In the genomic region with DNA sequence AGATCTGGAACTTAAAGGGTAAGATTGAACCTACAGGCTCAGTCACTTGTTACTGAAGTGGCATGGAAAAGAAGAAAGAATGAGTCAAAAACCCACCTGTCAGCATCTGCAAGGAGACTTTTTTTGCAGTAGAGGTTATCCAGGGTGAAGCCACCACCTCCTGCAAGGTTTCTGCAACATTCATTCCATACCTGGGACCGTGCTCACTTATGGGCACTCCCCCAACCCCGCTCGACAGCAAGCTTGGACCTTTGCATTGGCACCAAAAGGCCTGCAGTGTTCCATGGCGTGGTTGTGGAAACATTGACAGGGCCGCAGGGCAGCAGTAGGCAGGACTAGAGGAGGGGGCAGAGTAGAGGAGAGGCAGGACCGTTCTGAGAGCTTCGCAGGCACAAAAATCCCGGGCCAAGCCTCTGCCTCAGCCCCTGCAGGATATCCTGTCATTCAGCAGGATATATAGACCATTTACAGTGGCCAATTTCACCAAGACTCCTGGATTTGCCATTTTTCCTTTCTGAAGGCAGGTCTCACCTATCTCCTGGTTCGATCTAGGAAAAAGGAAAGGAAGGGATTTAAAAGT, we compare ENCODE assay signal across 2 cellular contexts.
TF ChIP-seq lines count a peak whose summit lies in the region.

A gene with protein sequence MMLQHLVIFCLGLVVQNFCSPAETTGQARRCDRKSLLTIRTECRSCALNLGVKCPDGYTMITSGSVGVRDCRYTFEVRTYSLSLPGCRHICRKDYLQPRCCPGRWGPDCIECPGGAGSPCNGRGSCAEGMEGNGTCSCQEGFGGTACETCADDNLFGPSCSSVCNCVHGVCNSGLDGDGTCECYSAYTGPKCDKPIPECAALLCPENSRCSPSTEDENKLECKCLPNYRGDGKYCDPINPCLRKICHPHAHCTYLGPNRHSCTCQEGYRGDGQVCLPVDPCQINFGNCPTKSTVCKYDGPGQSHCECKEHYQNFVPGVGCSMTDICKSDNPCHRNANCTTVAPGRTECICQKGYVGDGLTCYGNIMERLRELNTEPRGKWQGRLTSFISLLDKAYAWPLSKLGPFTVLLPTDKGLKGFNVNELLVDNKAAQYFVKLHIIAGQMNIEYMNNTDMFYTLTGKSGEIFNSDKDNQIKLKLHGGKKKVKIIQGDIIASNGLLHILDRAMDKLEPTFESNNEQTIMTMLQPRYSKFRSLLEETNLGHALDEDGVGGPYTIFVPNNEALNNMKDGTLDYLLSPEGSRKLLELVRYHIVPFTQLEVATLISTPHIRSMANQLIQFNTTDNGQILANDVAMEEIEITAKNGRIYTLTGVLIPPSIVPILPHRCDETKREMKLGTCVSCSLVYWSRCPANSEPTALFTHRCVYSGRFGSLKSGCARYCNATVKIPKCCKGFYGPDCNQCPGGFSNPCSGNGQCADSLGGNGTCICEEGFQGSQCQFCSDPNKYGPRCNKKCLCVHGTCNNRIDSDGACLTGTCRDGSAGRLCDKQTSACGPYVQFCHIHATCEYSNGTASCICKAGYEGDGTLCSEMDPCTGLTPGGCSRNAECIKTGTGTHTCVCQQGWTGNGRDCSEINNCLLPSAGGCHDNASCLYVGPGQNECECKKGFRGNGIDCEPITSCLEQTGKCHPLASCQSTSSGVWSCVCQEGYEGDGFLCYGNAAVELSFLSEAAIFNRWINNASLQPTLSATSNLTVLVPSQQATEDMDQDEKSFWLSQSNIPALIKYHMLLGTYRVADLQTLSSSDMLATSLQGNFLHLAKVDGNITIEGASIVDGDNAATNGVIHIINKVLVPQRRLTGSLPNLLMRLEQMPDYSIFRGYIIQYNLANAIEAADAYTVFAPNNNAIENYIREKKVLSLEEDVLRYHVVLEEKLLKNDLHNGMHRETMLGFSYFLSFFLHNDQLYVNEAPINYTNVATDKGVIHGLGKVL (N-terminal part only) (plus strand): TSS at position 483 of the 580 bp plus-strand sequence. CDS start 204 bp downstream, outside the sequence.

TF ChIP-seq in liver, 16 proteins besides CTCF, POLR2A, EP300 and RAD21:
- TF ChIP-seq SP1 (IDR thresholded peaks at IDR 0.05) (no peak), FOXA2 (IDR thresholded peaks at IDR 0.05) (no peak), YY1 (IDR thresholded peaks at IDR 0.05) (no peak), TAF1 (conservative IDR thresholded peaks at IDR 0.05) (no peak), HNF4G (IDR thresholded peaks at IDR 0.05) (no peak), RXRA (IDR thresholded peaks at IDR 0.05) (no peak), HNF4A (conservative IDR thresholded peaks at IDR 0.05) (no peak), EGR1 (IDR thresholded peaks at IDR 0.05; ENCODE audit: low read depth in 2 of 2) (no peak), FOXA1 (IDR thresholded peaks at IDR 0.05) (no peak), JUND (IDR thresholded peaks at IDR 0.05) (no peak), NR2F2 (IDR thresholded peaks at IDR 0.05) (no peak), GABPA (IDR thresholded peaks at IDR 0.05 in 1 of 2, conservative IDR thresholded peaks at IDR 0.05 in 1 of 2) (no peak)
- TF ChIP-seq, protein P1, sequence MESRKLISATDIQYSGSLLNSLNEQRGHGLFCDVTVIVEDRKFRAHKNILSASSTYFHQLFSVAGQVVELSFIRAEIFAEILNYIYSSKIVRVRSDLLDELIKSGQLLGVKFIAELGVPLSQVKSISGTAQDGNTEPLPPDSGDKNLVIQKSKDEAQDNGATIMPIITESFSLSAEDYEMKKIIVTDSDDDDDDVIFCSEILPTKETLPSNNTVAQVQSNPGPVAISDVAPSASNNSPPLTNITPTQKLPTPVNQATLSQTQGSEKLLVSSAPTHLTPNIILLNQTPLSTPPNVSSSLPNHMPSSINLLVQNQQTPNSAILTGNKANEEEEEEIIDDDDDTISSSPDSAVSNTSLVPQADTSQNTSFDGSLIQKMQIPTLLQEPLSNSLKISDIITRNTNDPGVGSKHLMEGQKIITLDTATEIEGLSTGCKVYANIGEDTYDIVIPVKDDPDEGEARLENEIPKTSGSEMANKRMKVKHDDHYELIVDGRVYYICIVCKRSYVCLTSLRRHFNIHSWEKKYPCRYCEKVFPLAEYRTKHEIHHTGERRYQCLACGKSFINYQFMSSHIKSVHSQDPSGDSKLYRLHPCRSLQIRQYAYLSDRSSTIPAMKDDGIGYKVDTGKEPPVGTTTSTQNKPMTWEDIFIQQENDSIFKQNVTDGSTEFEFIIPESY (IDR thresholded peaks at IDR 0.05) = no peak
- TF ChIP-seq, protein P2, sequence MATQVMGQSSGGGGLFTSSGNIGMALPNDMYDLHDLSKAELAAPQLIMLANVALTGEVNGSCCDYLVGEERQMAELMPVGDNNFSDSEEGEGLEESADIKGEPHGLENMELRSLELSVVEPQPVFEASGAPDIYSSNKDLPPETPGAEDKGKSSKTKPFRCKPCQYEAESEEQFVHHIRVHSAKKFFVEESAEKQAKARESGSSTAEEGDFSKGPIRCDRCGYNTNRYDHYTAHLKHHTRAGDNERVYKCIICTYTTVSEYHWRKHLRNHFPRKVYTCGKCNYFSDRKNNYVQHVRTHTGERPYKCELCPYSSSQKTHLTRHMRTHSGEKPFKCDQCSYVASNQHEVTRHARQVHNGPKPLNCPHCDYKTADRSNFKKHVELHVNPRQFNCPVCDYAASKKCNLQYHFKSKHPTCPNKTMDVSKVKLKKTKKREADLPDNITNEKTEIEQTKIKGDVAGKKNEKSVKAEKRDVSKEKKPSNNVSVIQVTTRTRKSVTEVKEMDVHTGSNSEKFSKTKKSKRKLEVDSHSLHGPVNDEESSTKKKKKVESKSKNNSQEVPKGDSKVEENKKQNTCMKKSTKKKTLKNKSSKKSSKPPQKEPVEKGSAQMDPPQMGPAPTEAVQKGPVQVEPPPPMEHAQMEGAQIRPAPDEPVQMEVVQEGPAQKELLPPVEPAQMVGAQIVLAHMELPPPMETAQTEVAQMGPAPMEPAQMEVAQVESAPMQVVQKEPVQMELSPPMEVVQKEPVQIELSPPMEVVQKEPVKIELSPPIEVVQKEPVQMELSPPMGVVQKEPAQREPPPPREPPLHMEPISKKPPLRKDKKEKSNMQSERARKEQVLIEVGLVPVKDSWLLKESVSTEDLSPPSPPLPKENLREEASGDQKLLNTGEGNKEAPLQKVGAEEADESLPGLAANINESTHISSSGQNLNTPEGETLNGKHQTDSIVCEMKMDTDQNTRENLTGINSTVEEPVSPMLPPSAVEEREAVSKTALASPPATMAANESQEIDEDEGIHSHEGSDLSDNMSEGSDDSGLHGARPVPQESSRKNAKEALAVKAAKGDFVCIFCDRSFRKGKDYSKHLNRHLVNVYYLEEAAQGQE (IDR thresholded peaks at IDR 0.05) = no peak
- TF ChIP-seq, protein P3, sequence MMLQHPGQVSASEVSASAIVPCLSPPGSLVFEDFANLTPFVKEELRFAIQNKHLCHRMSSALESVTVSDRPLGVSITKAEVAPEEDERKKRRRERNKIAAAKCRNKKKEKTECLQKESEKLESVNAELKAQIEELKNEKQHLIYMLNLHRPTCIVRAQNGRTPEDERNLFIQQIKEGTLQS (IDR thresholded peaks at IDR 0.05) = no peak
- TF ChIP-seq, protein P4, sequence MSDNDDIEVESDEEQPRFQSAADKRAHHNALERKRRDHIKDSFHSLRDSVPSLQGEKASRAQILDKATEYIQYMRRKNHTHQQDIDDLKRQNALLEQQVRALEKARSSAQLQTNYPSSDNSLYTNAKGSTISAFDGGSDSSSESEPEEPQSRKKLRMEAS (IDR thresholded peaks at IDR 0.05) = no peak

TF ChIP-seq in HepG2, 621 proteins besides CTCF, POLR2A, EP300 and RAD21:
- TF ChIP-seq NFIB (CRISPR knock-in tag; IDR thresholded peaks at IDR 0.05; ENCODE audit: borderline replicate concordance) (no peak), PCBP1 (IDR thresholded peaks at IDR 0.05; ENCODE audit: borderline replicate concordance, low read depth, low read length) (no peak)
